8 cellular contexts compared by ENCODE assay signal in genomic region chr5:78221964-78222451, GRCh38.
DNase-seq lines count a peak whose midpoint lies in the region; ATAC-seq and TF ChIP-seq lines count a peak whose summit lies in the region.

No MANE protein-coding gene starts in this region.

- H3K27me3 ChIP-seq in BJ (ENCODE audit: control insufficient read depth, insufficient read depth, low read length) = no peaks in the 10 kb centered on the region
- no peaks in the 10 kb centered on the region for H3K27me3 ChIP-seq in colonic mucosa

- CTCF ChIA-PET in BJ (lab: Yijun Ruan, JAX) = no interaction called here

- no peaks in the 10 kb centered on the region for H3K4me1 ChIP-seq in colonic mucosa

- H3K27ac ChIP-seq in colonic mucosa = no peak overlapping the region

- H3K9me3 ChIP-seq in colonic mucosa = no peaks in the 10 kb centered on the region

- in situ Hi-C loops in SK-MEL-5 (cut with HindIII; ENCODE audit: low pct_unique_long_range_greater_than_20kb, low sequenced_read_pairs) = no loop called here

- peak; percentile 36 for TF ChIP-seq CTCF in BJ (IDR thresholded peaks at IDR 0.05; ENCODE audit: insufficient read depth, low read depth, low read length)
- no peak for TF ChIP-seq CTCF in colonic mucosa (IDR thresholded peaks at IDR 0.05)

- POLR2A ChIA-PET in BJ (lab: Charles Lee) = no interaction called here

- no peak overlapping the region for H3K9ac ChIP-seq in colonic mucosa (ENCODE audit: low read depth in 2 of 2, low read length in 2 of 2)

- peak; percentile 100 for ATAC-seq in HG03103 (IDR thresholded peaks at IDR 0.05; ENCODE audit: low read depth, unreplicated experiment)
- peak; percentile 23 for ATAC-seq in left colon

- DNase-seq in BJ (ENCODE audit: low read depth) (no peak), GM19240 (ENCODE audit: insufficient read length, low spot score) (peak; percentile 36), SK-MEL-5 (ENCODE audit: low read depth, low spot score) (peak; percentile 3), left colon (peak in 1 of 2 donors; percentile 4), LoVo (ENCODE audit: low spot score) (no peak), hippocampal formation (lab: John Stamatoyannopoulos, UW) (no peak), colonic mucosa (no peak)

- H3K36me3 ChIP-seq in BJ (ENCODE audit: control insufficient read depth, insufficient read depth, low read length) = peaks cover 2% of the 10 kb centered on the region
- H3K36me3 ChIP-seq in colonic mucosa = no peaks in the 10 kb centered on the region

- intact Hi-C loops in left colon (cut with DNase I, micrococcal nuclease) (no loop called here), colonic mucosa (cut with DNase I) (no loop called here)

- H3K4me3 ChIP-seq in BJ (ENCODE audit: low read depth, low read length) (no peak overlapping the region), colonic mucosa (no peak overlapping the region)

Comparison
In these comparisons a context has a peak if more than half of its experiments do, and no peak if none do; other contexts are left out.
1. DNase-seq: peak in GM19240 (single experiment) and SK-MEL-5 (single experiment); none in BJ (single experiment), LoVo (single experiment), hippocampal formation (0 of 2) and colonic mucosa (single experiment).